In the genomic region with DNA sequence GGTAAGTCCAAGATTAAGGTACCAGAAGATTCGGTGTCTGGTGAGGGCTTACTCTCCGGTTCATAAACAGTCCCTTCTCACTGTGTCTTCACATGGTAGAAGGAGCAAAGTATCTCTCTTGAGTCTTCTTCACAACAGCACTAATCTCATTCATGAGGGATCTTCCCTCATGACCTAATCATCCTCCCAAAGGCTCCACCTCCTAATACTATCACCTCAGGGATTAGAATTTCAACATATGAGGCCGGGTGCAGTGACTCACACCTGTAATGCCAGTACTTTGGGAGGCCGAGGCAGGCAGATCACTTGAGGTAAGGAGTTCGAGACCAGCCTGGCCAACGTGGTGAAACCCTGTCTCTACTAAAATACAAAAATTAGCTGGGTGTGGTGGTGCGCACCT, we compare ENCODE assay signal across 19 cellular contexts. TPM values are rescaled to one million over a fixed set of nuclear protein-coding genes. Genes with fewer than 3 reads are reported as not detected.
"Had no signal": no experiment of that assay in that cellular context is flagged by ENCODE, and none has a peak within 500 bp of the region (broad histone marks: within the 10 kb centered on the region; RNA-seq: fewer than 3 reads in every experiment).

No MANE protein-coding gene starts in this region.

RNA-seq across cellular contexts. Expression of gene FAM187B, which starts 31.7 kb away (rescaled TPM):
- total RNA-seq: activated CD4-positive, alpha-beta T cell treated with anti-CD3 and anti-CD28 coated beads, Interleukin-2, amount 10 ng/mL, durations not matched to agents 24 days and 14 days; activated naive CD8-positive, alpha-beta T cell treated with anti-CD3 and anti-CD28 coated beads for 36 hours; ascending aorta; cardiac septum; cerebellum; esophagus muscularis mucosa; gastrocnemius medialis; kidney epithelial cell; left lobe of liver; mesenteric fat pad; mucosa of descending colon; myocyte; natural killer cell treated with Interleukin-12 subunit alpha and Interleukin-12 subunit beta and Interleukin-15 and Interleukin-18, amount 100 ng/mL, for 72 hours; osteocyte; posterior vena cava; vagina had no signal
- polyA plus RNA-seq: SK-N-SH had no signal

RNA-seq across cellular contexts. Expression of gene FXYD7, which starts 53.8 kb away (rescaled TPM):
- total RNA-seq: adrenal gland; ascending aorta; cardiac septum; kidney epithelial cell; lower lobe of right lung; myocyte; natural killer cell treated with Interleukin-12 subunit alpha and Interleukin-12 subunit beta and Interleukin-15 and Interleukin-18, amount 100 ng/mL, for 72 hours; osteocyte had no signal

RNA-seq across cellular contexts. Expression of gene FXYD1, which starts 58.2 kb away (rescaled TPM):
- total RNA-seq: kidney epithelial cell; natural killer cell treated with Interleukin-12 subunit alpha and Interleukin-12 subunit beta and Interleukin-15 and Interleukin-18, amount 100 ng/mL, for 72 hours had no signal
